Comparison of ENCODE assay signal across 15 cellular contexts in genomic region chr3:111863942-111864341, GRCh38. TPM values are rescaled to one million over a fixed set of nuclear protein-coding genes. Genes with fewer than 3 reads are reported as not detected.
DNase-seq lines count a peak whose midpoint lies in the region; ATAC-seq and TF ChIP-seq lines count a peak whose summit lies in the region.
"Had no signal": no experiment of that assay in that cellular context is flagged by ENCODE, and none has a peak within 500 bp of the region (broad histone marks: within the 10 kb centered on the region; RNA-seq: fewer than 3 reads in every experiment).

No MANE protein-coding gene starts in this region.

- ATAC-seq in GM18870 (IDR thresholded peaks at IDR 0.05; ENCODE audit: unreplicated experiment), result no peak
- ATAC-seq: activated naive CD8-positive, alpha-beta T cell treated with anti-CD3 and anti-CD28 coated beads, Interleukin-2, amount 50 U/mL, for 24 hours; CD8-positive, alpha-beta T cell; foreskin keratinocyte had no signal

- H3K9me2 ChIP-seq in SK-N-SH, result no peaks in the 10 kb centered on the region

- peaks cover 35% of the 10 kb centered on the region for H3K27me3 ChIP-seq in HUES48 (ENCODE audit: control insufficient read depth, insufficient read depth, low read length)
- H3K27me3 ChIP-seq in SK-N-SH (ENCODE audit: insufficient read depth), result no peaks in the 10 kb centered on the region
- H3K27me3 ChIP-seq in smooth muscle cell (ENCODE audit: low read depth), result no peaks in the 10 kb centered on the region
- H3K27me3 ChIP-seq: foreskin keratinocyte had no signal

- H2AFZ ChIP-seq in SK-N-SH (ENCODE audit: low read depth), result no peak overlapping the region
- no peak overlapping the region for H2AFZ ChIP-seq in smooth muscle cell (ENCODE audit: low read depth)

- H3K4me2 ChIP-seq in SK-N-SH (peak overlapping the region; percentile 81), smooth muscle cell (peak overlapping the region; percentile 93)

- no peak for TF ChIP-seq RAD21 in SK-N-SH (IDR thresholded peaks at IDR 0.05; ENCODE audit: low read length)

- H4K20me1 ChIP-seq in SK-N-SH (ENCODE audit: insufficient read depth) (no peaks in the 10 kb centered on the region), smooth muscle cell (ENCODE audit: low read depth) (peaks cover 4% of the 10 kb centered on the region)

- H3F3A ChIP-seq in SK-N-SH (replicated peaks; ENCODE audit: insufficient read depth) (peaks cover 45% of the 10 kb centered on the region), smooth muscle cell (ENCODE audit: low read depth) (peaks cover 43% of the 10 kb centered on the region)

- H3K79me2 ChIP-seq in SK-N-SH (ENCODE audit: insufficient read depth) (peaks cover 86% of the 10 kb centered on the region), smooth muscle cell (ENCODE audit: low read depth) (peaks cover 74% of the 10 kb centered on the region)

- 17% methylated on average over 1 of the region's 1 CpG for WGBS in SK-N-SH (ENCODE audit: low lambda C conversion rate)
- 68% methylated on average over 1 of the region's 1 CpG for WGBS in smooth muscle cell (ENCODE audit: low lambda C conversion rate)

- no peak overlapping the region for H3K4me3 ChIP-seq in HUES48 (ENCODE audit: low read depth, low read length)
- peak overlapping the region in 1 of 2 experiments; percentile 24; a peak in 2 of 4 replicates for H3K4me3 ChIP-seq in SK-N-SH (ENCODE audit: low read depth in 2 of 2, low read length in 1 of 2)
- H3K4me3 ChIP-seq in smooth muscle cell, result peak overlapping the region; percentile 28

- H3K27ac ChIP-seq in HUES48 (ENCODE audit: low read depth, low read length) (peak overlapping the region; percentile 32), SK-N-SH (ENCODE audit: low read depth in 2 of 2, low read length in 1 of 2) (peak overlapping the region in 1 of 2 experiments; percentile 98; a peak in 3 of 4 replicates), smooth muscle cell (ENCODE audit: low read depth) (peak overlapping the region; percentile 97)
- H3K27ac ChIP-seq: foreskin keratinocyte had no signal

- no peaks in the 10 kb centered on the region for H3K36me3 ChIP-seq in HUES48 (ENCODE audit: control insufficient read depth, insufficient read depth, low read length)
- H3K36me3 ChIP-seq in SK-N-SH (replicated peaks in 1 of 2; ENCODE audit: control insufficient read depth in 1 of 2, insufficient read depth in 2 of 2, low read length in 1 of 2), result no peaks in the 10 kb centered on the region
- no peaks in the 10 kb centered on the region for H3K36me3 ChIP-seq in smooth muscle cell (ENCODE audit: low read depth)

- no peak for TF ChIP-seq EP300 in SK-N-SH (IDR thresholded peaks at IDR 0.05; ENCODE audit: borderline replicate concordance in 1 of 2, low read depth in 1 of 2, low read length in 1 of 2)

- CTCF ChIA-PET in SK-N-SH (lab: Yijun Ruan, JAX), result interaction anchor here (1.0 to 2.1 kb wide), 3 partner anchors 9 to 148 kb away, joined by 3 to 5 read pairs (median 3); no protein-coding TSS in a partner anchor

- DNase-seq in SK-N-SH (no peak), iris pigment epithelial cell (ENCODE audit: low read depth) (peak; percentile 46), smooth muscle cell (lab: John Stamatoyannopoulos, UW; ENCODE audit: unreplicated experiment) (no peak), NCI-H2171 treated with DMSO at 0.1 percent for 48 hours (lab: John Stamatoyannopoulos, UW) (no peak), nucleus accumbens (lab: John Stamatoyannopoulos, UW) (no peak), activated T-cell treated with anti-CD3 and anti-CD28 coated beads for 4 hours (no peak)
- DNase-seq: activated naive CD8-positive, alpha-beta T cell treated with anti-CD3 and anti-CD28 coated beads, Interleukin-2, amount 50 U/mL, for 24 hours; CD8-positive, alpha-beta T cell; GF-D8; MV-4-11; naive B cell had no signal

- H3K4me1 ChIP-seq in HUES48 (ENCODE audit: control insufficient read depth, insufficient read depth, low read length) (peaks cover 50% of the 10 kb centered on the region), SK-N-SH (ENCODE audit: control insufficient read depth in 1 of 2, insufficient read depth in 2 of 2, low read depth in 1 of 2, low read length in 1 of 2) (peaks cover 5 to 28% of the 10 kb centered on the region in 2 experiments), smooth muscle cell (ENCODE audit: low read depth) (peaks cover 56% of the 10 kb centered on the region)

- POLR2A ChIA-PET in SK-N-SH (lab: Yijun Ruan, JAX), result no interaction called here

- TF ChIP-seq CTCF in SK-N-SH (IDR thresholded peaks at IDR 0.05) (no peak), smooth muscle cell (IDR thresholded peaks at IDR 0.05; ENCODE audit: borderline replicate concordance, insufficient read depth, poor library complexity, severe bottlenecking) (no peak)

- H3K9ac ChIP-seq in HUES48 (ENCODE audit: low read depth, low read length), result no peak overlapping the region
- H3K9ac ChIP-seq in SK-N-SH, result peak overlapping the region; percentile 97
- peak overlapping the region; percentile 69 for H3K9ac ChIP-seq in smooth muscle cell (ENCODE audit: low read depth)

- H3K9me3 ChIP-seq in HUES48 (ENCODE audit: control insufficient read depth, insufficient read depth, low read length) (no peaks in the 10 kb centered on the region), SK-N-SH (no peaks in the 10 kb centered on the region), smooth muscle cell (replicated peaks; ENCODE audit: low read depth) (no peaks in the 10 kb centered on the region)

TF ChIP-seq in SK-N-SH, 30 proteins besides CTCF, POLR2A, EP300 and RAD21:
- TF ChIP-seq TCF12 (IDR thresholded peaks at IDR 0.05), result no peak
- TF ChIP-seq FOSL2 (IDR thresholded peaks at IDR 0.05; ENCODE audit: borderline replicate concordance, low read depth), result no peak
- TF ChIP-seq MEF2A (IDR thresholded peaks at IDR 0.05; ENCODE audit: borderline replicate concordance, low read depth), result no peak
- TF ChIP-seq MXI1 (IDR thresholded peaks at IDR 0.05; ENCODE audit: low read depth, low read length), result no peak
- TF ChIP-seq YY1 (IDR thresholded peaks at IDR 0.05; ENCODE audit: low read depth), result no peak
- no peak for TF ChIP-seq TAF1 (IDR thresholded peaks at IDR 0.05; ENCODE audit: borderline replicate concordance, low read depth, low read length)
- no peak for TF ChIP-seq EZH2phosphoT487 (IDR thresholded peaks at IDR 0.05; ENCODE audit: borderline replicate concordance, low read depth)
- no peak for TF ChIP-seq RXRA (IDR thresholded peaks at IDR 0.05; ENCODE audit: borderline replicate concordance, low read depth)
- TF ChIP-seq, protein P1, sequence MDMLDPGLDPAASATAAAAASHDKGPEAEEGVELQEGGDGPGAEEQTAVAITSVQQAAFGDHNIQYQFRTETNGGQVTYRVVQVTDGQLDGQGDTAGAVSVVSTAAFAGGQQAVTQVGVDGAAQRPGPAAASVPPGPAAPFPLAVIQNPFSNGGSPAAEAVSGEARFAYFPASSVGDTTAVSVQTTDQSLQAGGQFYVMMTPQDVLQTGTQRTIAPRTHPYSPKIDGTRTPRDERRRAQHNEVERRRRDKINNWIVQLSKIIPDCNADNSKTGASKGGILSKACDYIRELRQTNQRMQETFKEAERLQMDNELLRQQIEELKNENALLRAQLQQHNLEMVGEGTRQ (IDR thresholded peaks at IDR 0.05; ENCODE audit: borderline replicate concordance, low read depth, low read length), result no peak
- TF ChIP-seq GATA2 (CRISPR knock-in tag; IDR thresholded peaks at IDR 0.05), result no peak
- no peak for TF ChIP-seq CHD2 (IDR thresholded peaks at IDR 0.05; ENCODE audit: low read length, partially characterized antibody)
- TF ChIP-seq GABPA (IDR thresholded peaks at IDR 0.05; ENCODE audit: low read depth), result no peak
- no peak for TF ChIP-seq POLR2AphosphoS5 (IDR thresholded peaks at IDR 0.05; ENCODE audit: low read depth, low read length)
- TF ChIP-seq RFX5 (IDR thresholded peaks at IDR 0.05; ENCODE audit: low read length), result no peak
- no peak for TF ChIP-seq SIN3A (IDR thresholded peaks at IDR 0.05; ENCODE audit: borderline replicate concordance, low read depth, low read length)
- TF ChIP-seq, protein P2, sequence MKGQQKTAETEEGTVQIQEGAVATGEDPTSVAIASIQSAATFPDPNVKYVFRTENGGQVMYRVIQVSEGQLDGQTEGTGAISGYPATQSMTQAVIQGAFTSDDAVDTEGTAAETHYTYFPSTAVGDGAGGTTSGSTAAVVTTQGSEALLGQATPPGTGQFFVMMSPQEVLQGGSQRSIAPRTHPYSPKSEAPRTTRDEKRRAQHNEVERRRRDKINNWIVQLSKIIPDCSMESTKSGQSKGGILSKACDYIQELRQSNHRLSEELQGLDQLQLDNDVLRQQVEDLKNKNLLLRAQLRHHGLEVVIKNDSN (IDR thresholded peaks at IDR 0.05; ENCODE audit: borderline replicate concordance, low read depth), result no peak
- TF ChIP-seq IRF3 (IDR thresholded peaks at IDR 0.05; ENCODE audit: low read depth, low read length), result no peak
- no peak for TF ChIP-seq NRF1 (IDR thresholded peaks at IDR 0.05; ENCODE audit: low read depth, low read length)
- no peak for TF ChIP-seq MAX (IDR thresholded peaks at IDR 0.05; ENCODE audit: low read depth)

RNA-seq across cellular contexts. Expression of gene PHLDB2, which starts 4.9 kb away (rescaled TPM):
- polyA plus RNA-seq in SK-N-SH (2012; rRNA removed), result 18.0 and 23.3 TPM in 2 replicates
- 18.0 and 21.5 TPM in 2 replicates for polyA plus RNA-seq in SK-N-SH (2012; cell fraction: cytosol; rRNA removed)
- polyA plus RNA-seq in SK-N-SH (2012; cell fraction: nucleus; rRNA removed), result 36.7 and 73.8 TPM in 2 replicates
- total RNA-seq in smooth muscle cell, result 79.7 and 93.3 TPM in 2 replicates
- polyA plus RNA-seq in smooth muscle cell, result 40.5 and 45.4 TPM in 2 replicates
- total RNA-seq: HT-29 had no signal
